ENCODE assay signal across 1 cellular context in the genomic region with DNA sequence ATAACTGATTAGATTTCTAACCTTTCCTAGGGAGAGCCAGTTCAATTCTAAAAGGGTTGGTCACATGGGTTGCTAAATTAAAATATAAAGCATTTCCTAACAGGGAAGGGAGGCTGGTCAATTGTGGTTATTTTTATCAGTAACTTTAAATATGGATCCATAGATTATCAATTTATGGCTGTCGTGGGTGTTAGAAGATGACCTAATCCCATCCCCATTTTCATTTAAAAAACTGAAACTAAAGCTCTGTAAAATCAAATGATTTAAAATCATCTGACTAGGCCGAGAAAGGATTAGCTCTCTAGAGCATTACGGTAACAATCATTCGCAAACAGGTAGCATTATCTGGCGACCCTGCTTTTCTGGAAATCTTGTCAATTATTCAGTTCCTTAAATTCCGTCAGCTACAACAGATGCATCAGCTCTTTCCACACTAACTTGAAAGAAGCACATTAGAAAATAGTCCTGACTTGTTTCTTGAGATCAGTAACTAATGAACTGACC.
TF ChIP-seq lines count a peak whose summit lies in the region.

No MANE protein-coding gene starts in this region.

TF ChIP-seq in GM23338, 12 proteins besides CTCF, POLR2A, EP300 and RAD21 (continued from another document):
- no peak for TF ChIP-seq ZNF462 (CRISPR knock-in tag; IDR thresholded peaks at IDR 0.05)
TF ChIP-seq in GM23338: peak in this region for 0.
